2 cellular contexts compared by ENCODE assay signal in genomic region chrX:40279762-40280161, GRCh38.
TF ChIP-seq lines count a peak whose summit lies in the region.

No MANE protein-coding gene starts in this region.

TF ChIP-seq in K562, 482 proteins besides CTCF, POLR2A, EP300 and RAD21:
- TF ChIP-seq ZNF316 (IDR thresholded peaks at IDR 0.05) (peak; percentile 64), MCM7 (IDR thresholded peaks at IDR 0.05) (no peak), ESRRB (CRISPR knock-in tag; IDR thresholded peaks at IDR 0.05; ENCODE audit: borderline replicate concordance) (no peak), MAFG (tag; conservative IDR thresholded peaks at IDR 0.05) (peak; percentile 35; the same call in 1 of the 2 replicates), C11orf30 (IDR thresholded peaks at IDR 0.05; ENCODE audit: low read depth) (peak; percentile 57)

TF ChIP-seq in GM12891, 5 proteins besides CTCF, POLR2A, EP300 and RAD21:
- TF ChIP-seq SPI1 (IDR thresholded peaks at IDR 0.05; ENCODE audit: low read depth, low read length) (no peak), POU2F2 (IDR thresholded peaks at IDR 0.05; ENCODE audit: low read depth, low read length) (no peak), PAX5 (IDR thresholded peaks at IDR 0.05; ENCODE audit: insufficient read depth, low read length, severe bottlenecking) (no peak), POLR2AphosphoS5 (IDR thresholded peaks at IDR 0.05; ENCODE audit: low read depth, low read length) (no peak), TAF1 (IDR thresholded peaks at IDR 0.05; ENCODE audit: low read depth, low read length) (no peak)
